15 cellular contexts compared by ENCODE assay signal in genomic region chr19:44866672-44867071, GRCh38. TPM values are rescaled to one million over a fixed set of nuclear protein-coding genes. Genes with fewer than 3 reads are reported as not detected.
"Had no signal": no experiment of that assay in that cellular context is flagged by ENCODE, and none has a peak within 500 bp of the region (broad histone marks: within the 10 kb centered on the region; RNA-seq: fewer than 3 reads in every experiment).

No MANE protein-coding gene starts in this region.

- H3K27ac Mint-ChIP-seq: activated CD4-positive, alpha-beta memory T cell treated with anti-CD3 and anti-CD28 coated beads, Interleukin-2, amount 10 ng/mL, durations not matched to agents 7 days and 5 days; activated naive CD4-positive, alpha-beta T cell treated with anti-CD3 and anti-CD28 coated beads, Interleukin-2, amount 50 U/mL, for 24 hours; T-helper 2 cell treated with Interferon-gamma antibody and Interleukin-4, amounts not matched to agents 5 μg/mL and 100 μg/mL, for 36 hours had no signal

- H3K27me3 Mint-ChIP-seq: activated CD4-positive, alpha-beta memory T cell treated with anti-CD3 and anti-CD28 coated beads, Interleukin-2, amount 10 ng/mL, durations not matched to agents 7 days and 5 days; activated naive CD4-positive, alpha-beta T cell treated with anti-CD3 and anti-CD28 coated beads, Interleukin-2, amount 50 U/mL, for 24 hours; type B pancreatic cell had no signal

- DNase-seq: activated CD4-positive, alpha-beta memory T cell treated with anti-CD3 and anti-CD28 coated beads, Interleukin-2, amount 10 ng/mL, durations not matched to agents 7 days and 5 days; activated CD4-positive, alpha-beta T cell treated with anti-CD3 and anti-CD28 coated beads for 4 hours; activated effector memory CD4-positive, alpha-beta T cell treated with Interleukin-2 at 50 U/mL for 16 hours; activated T-cell treated with anti-CD3 and anti-CD28 coated beads, Interleukin-2, amount 50 U/mL, for 4 hours; foreskin keratinocyte; head of caudate nucleus; lower lobe of right lung; pancreas; stimulated activated naive CD4-positive, alpha-beta T cell; SW 1271 had no signal

- ATAC-seq: activated T-cell treated with anti-CD3 and anti-CD28 coated beads, Interleukin-2, amount 50 U/mL, for 4 hours; foreskin keratinocyte; lower lobe of right lung; pancreas had no signal

- H3K27ac ChIP-seq: foreskin keratinocyte, lower lobe of right lung, pancreas, suprapubic skin had no signal

- H3K36me3 Mint-ChIP-seq: activated naive CD4-positive, alpha-beta T cell treated with anti-CD3 and anti-CD28 coated beads, Interleukin-2, amount 50 U/mL, for 24 hours had no signal

- H3K4me3 ChIP-seq: lower lobe of right lung, pancreas, suprapubic skin had no signal

- H3K4me1 ChIP-seq: foreskin keratinocyte had no signal

- H3K27me3 ChIP-seq: foreskin keratinocyte, pancreas, suprapubic skin had no signal

- H3K9me3 ChIP-seq: lower lobe of right lung, pancreas, suprapubic skin had no signal

- H3K9me3 Mint-ChIP-seq: activated CD4-positive, alpha-beta memory T cell treated with anti-CD3 and anti-CD28 coated beads, Interleukin-2, amount 10 ng/mL, durations not matched to agents 7 days and 5 days; activated naive CD4-positive, alpha-beta T cell treated with anti-CD3 and anti-CD28 coated beads, Interleukin-2, amount 50 U/mL, for 24 hours; activated T-cell treated with anti-CD3 and anti-CD28 coated beads, Interleukin-2, amount 50 U/mL, for 4 hours; neural crest cell; T-helper 2 cell treated with Interferon-gamma antibody and Interleukin-4, amounts not matched to agents 5 μg/mL and 100 μg/mL, for 36 hours; type B pancreatic cell had no signal

- H3K4me1 Mint-ChIP-seq: activated CD4-positive, alpha-beta memory T cell treated with anti-CD3 and anti-CD28 coated beads, Interleukin-2, amount 10 ng/mL, durations not matched to agents 7 days and 5 days; activated naive CD4-positive, alpha-beta T cell treated with anti-CD3 and anti-CD28 coated beads, Interleukin-2, amount 50 U/mL, for 24 hours; neural crest cell had no signal

- H3K4me3 Mint-ChIP-seq: activated CD4-positive, alpha-beta memory T cell treated with anti-CD3 and anti-CD28 coated beads, Interleukin-2, amount 10 ng/mL, durations not matched to agents 7 days and 5 days; activated naive CD4-positive, alpha-beta T cell treated with anti-CD3 and anti-CD28 coated beads, Interleukin-2, amount 50 U/mL, for 24 hours; activated T-cell treated with anti-CD3 and anti-CD28 coated beads, Interleukin-2, amount 50 U/mL, for 4 hours; neural crest cell; T-helper 2 cell treated with Interferon-gamma antibody and Interleukin-4, amounts not matched to agents 5 μg/mL and 100 μg/mL, for 36 hours; type B pancreatic cell had no signal

RNA-seq across cellular contexts. Expression of gene APOE, which starts 38.9 kb away (rescaled TPM):
- total RNA-seq: activated CD4-positive, alpha-beta memory T cell treated with anti-CD3 and anti-CD28 coated beads, Interleukin-2, amount 10 ng/mL, durations not matched to agents 7 days and 5 days had no signal

RNA-seq across cellular contexts. Expression of gene BCAM, which starts 57.8 kb away (rescaled TPM):
- total RNA-seq: activated CD4-positive, alpha-beta memory T cell treated with anti-CD3 and anti-CD28 coated beads, Interleukin-2, amount 10 ng/mL, durations not matched to agents 7 days and 5 days had no signal
